In the genomic region with DNA sequence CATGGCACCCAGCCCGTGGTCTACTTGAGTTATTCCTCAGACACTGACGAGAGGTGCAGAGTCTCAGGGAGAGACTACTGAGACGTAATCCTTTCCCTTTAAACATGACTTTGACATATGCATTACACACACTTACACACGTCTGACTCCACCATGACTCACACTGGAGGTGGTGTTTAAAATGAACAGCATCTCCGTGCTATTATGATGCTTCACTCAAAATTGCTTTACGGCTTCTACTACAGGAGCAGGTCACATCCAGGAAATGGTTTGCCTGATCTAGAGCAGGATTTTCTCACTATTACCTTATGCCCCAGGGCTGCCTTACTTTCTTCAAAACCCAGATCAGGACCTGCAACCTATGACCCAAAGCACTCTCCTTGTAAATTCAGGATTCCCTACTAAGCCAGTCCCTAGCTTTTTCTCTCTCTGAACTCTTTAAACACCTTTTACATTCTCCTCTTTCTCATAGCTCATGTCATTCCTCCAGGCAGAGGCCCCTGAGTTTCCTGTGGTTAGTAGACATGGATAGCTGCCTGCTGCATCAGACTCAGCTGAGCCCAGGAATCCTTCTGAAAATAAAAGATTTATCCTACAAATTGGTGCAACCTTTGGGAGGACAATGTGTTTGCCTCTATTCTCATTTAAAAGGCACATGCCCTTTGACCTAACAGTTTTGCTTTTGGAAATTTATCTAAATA, we compare ENCODE assay signal across 11 cellular contexts. TPM values are rescaled to one million over a fixed set of nuclear protein-coding genes. Genes with fewer than 3 reads are reported as not detected.
DNase-seq lines count a peak whose midpoint lies in the region; ATAC-seq, FAIRE-seq and TF ChIP-seq lines count a peak whose summit lies in the region.
"Had no signal": no experiment of that assay in that cellular context is flagged by ENCODE, and none has a peak within 500 bp of the region (broad histone marks: within the 10 kb centered on the region; RNA-seq: fewer than 3 reads in every experiment).

No MANE protein-coding gene starts in this region.

- no peak for FAIRE-seq in HTR-8/SVneo (lab: Jason Lieb, UNC)
- no peak for FAIRE-seq in K562 (lab: Jason Lieb, UNC)
- no peak for FAIRE-seq in frontal cortex (lab: Jason Lieb, UNC)
- FAIRE-seq: G401.6, TTC549 had no signal

- peak overlapping the region; percentile 60 for H3K27ac Mint-ChIP-seq in nephron progenitor cell

- no TSS peak for BruUV-seq in K562 (replicated peaks; lab: Mats Ljungman, UMichigan)

- H3K36me3 Mint-ChIP-seq in nephron progenitor cell (ENCODE audit: low read depth), result peaks cover 33% of the 10 kb centered on the region

- no peaks in the 10 kb centered on the region for H3K9me1 ChIP-seq in K562 (ENCODE audit: control insufficient read depth, insufficient read depth, low read length)

- H3K4me3 ChIP-seq in BJ (ENCODE audit: low read depth, low read length) (no peak overlapping the region), K562 (no peak overlapping the region)

- no peaks in the 10 kb centered on the region for H3K27me3 Mint-ChIP-seq in nephron progenitor cell (ENCODE audit: low read depth, poor library complexity)

- H3K9ac ChIP-seq in K562 (ENCODE audit: insufficient read depth in 1 of 2, low read depth in 2 of 2, low read length in 2 of 2), result no peak overlapping the region

- in situ Hi-C loops in K562 (cut with MboI), result no loop called here

- ATAC-seq in K562 (no peak), GM21526 (IDR thresholded peaks at IDR 0.05; ENCODE audit: low FRiP score, unreplicated experiment) (no peak), GM19467 (IDR thresholded peaks at IDR 0.05; ENCODE audit: unreplicated experiment) (no peak), GM21576 (IDR thresholded peaks at IDR 0.05; ENCODE audit: unreplicated experiment) (no peak)

- H3K27me3 ChIP-seq in BJ (ENCODE audit: control insufficient read depth, insufficient read depth, low read length), result no peaks in the 10 kb centered on the region
- H3K27me3 ChIP-seq in K562 (ENCODE audit: control insufficient read depth in 2 of 2, insufficient read depth in 2 of 2, low read length in 2 of 2), result peaks cover 3 to 18% of the 10 kb centered on the region in 2 experiments; a peak in 4 of 5 replicates

- WGBS in K562 (ENCODE audit: insufficient coverage, low coverage, missing lambda C conversion rate), result 3% methylated on average over 6 of the region's 6 CpGs

- H3K4me2 ChIP-seq in K562 (ENCODE audit: insufficient read depth, low read length), result no peak overlapping the region

- H3K4me1 Mint-ChIP-seq in nephron progenitor cell, result peaks cover 29% of the 10 kb centered on the region

- no peaks in the 10 kb centered on the region for H3K36me3 ChIP-seq in BJ (ENCODE audit: control insufficient read depth, insufficient read depth, low read length)
- no peaks in the 10 kb centered on the region for H3K36me3 ChIP-seq in K562 (ENCODE audit: control insufficient read depth, insufficient read depth, low read length)

- no peak for TF ChIP-seq POLR2A in K562 (conservative IDR thresholded peaks at IDR 0.05)

- peaks cover 3% of the 10 kb centered on the region for H3K9me3 Mint-ChIP-seq in nephron progenitor cell

- TF ChIP-seq CTCF in BJ (IDR thresholded peaks at IDR 0.05; ENCODE audit: insufficient read depth, low read depth, low read length) (no peak), K562 (IDR thresholded peaks at IDR 0.05 in 2 of 3, conservative IDR thresholded peaks at IDR 0.05 in 1 of 3; ENCODE audit: insufficient read depth in 2 of 3, low read depth in 1 of 3, low read length in 3 of 3) (no peak), nephron progenitor cell (IDR thresholded peaks at IDR 0.05) (no peak)

- no peak for TF ChIP-seq EP300 in K562 (IDR thresholded peaks at IDR 0.05; ENCODE audit: low read length)

- DNase-seq in BJ (ENCODE audit: low read depth) (peak; percentile 15), HTR-8/SVneo (ENCODE audit: insufficient read length, low spot score) (peak; percentile 68), K562 (ENCODE audit: extremely low read depth in 1 of 4, low spot score in 3 of 4) (no peak), nephron progenitor cell (no peak), frontal cortex (ENCODE audit: low spot score in 2 of 2) (no peak)
- DNase-seq: cerebellar nuclear complex had no signal

- CTCF ChIA-PET in BJ (lab: Yijun Ruan, JAX), result interaction anchor here (1.5 kb wide), 1 partner anchor 15 kb away, joined by 3 read pairs; no protein-coding TSS in a partner anchor
- CTCF ChIA-PET in K562 (lab: Yijun Ruan, JAX; ENCODE audit: low intra/inter-chr PET ratio), result no interaction called here

- H3K4me3 Mint-ChIP-seq in nephron progenitor cell, result peak overlapping the region; percentile 26

- peaks cover 12% of the 10 kb centered on the region for H4K20me1 ChIP-seq in K562 (replicated peaks; ENCODE audit: control insufficient read depth, insufficient read depth, low read length)

- H3K4me1 ChIP-seq in K562 (replicated peaks in 1 of 2; ENCODE audit: control insufficient read depth in 2 of 2, insufficient read depth in 2 of 2, low read length in 2 of 2), result peaks cover 9 to 18% of the 10 kb centered on the region in 2 experiments; a peak in 4 of 5 replicates

- no peak for TF ChIP-seq RAD21 in K562 (CRISPR knock-in tag; conservative IDR thresholded peaks at IDR 0.05 in 1 of 2, IDR thresholded peaks at IDR 0.05 in 1 of 2)

- H3K27ac ChIP-seq in K562 (ENCODE audit: extremely low read depth, low read depth, low read length), result no peak overlapping the region

- no peak overlapping the region for H2AFZ ChIP-seq in K562 (ENCODE audit: low read depth, low read length)

- H3K79me2 ChIP-seq in K562 (ENCODE audit: control insufficient read depth, insufficient read depth, low read length), result no peaks in the 10 kb centered on the region

- POLR2A ChIA-PET in BJ (lab: Charles Lee) (no interaction called here), K562 (lab: Yijun Ruan, JAX) (no interaction called here)

- intact Hi-C loops in K562 (cut with micrococcal nuclease), result no loop called here

- H3K9me3 ChIP-seq in K562 (replicated peaks; ENCODE audit: control insufficient read depth, insufficient read depth, low read depth, low read length), result no peaks in the 10 kb centered on the region

TF ChIP-seq in K562, 482 proteins besides CTCF, POLR2A, EP300 and RAD21:
- TF ChIP-seq, protein P1, sequence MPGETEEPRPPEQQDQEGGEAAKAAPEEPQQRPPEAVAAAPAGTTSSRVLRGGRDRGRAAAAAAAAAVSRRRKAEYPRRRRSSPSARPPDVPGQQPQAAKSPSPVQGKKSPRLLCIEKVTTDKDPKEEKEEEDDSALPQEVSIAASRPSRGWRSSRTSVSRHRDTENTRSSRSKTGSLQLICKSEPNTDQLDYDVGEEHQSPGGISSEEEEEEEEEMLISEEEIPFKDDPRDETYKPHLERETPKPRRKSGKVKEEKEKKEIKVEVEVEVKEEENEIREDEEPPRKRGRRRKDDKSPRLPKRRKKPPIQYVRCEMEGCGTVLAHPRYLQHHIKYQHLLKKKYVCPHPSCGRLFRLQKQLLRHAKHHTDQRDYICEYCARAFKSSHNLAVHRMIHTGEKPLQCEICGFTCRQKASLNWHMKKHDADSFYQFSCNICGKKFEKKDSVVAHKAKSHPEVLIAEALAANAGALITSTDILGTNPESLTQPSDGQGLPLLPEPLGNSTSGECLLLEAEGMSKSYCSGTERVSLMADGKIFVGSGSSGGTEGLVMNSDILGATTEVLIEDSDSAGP (CRISPR knock-in tag; IDR thresholded peaks at IDR 0.05), result no peak
- peak; percentile 45; the same call in 1 of the 2 replicates for TF ChIP-seq FOSL1 (tag; conservative IDR thresholded peaks at IDR 0.05)

RNA-seq across cellular contexts. Expression of a gene that starts 31.2 kb away (rescaled TPM):
- not detected in 2 replicates for polyA plus RNA-seq in BJ (2011; rRNA removed)
- not detected in 2 replicates for polyA minus RNA-seq in BJ (2011; rRNA and poly(A)+ RNA removed)
- not detected in 2 replicates for total RNA-seq in K562 (2011; cell fraction: chromatin; rRNA removed; ENCODE audit: low replicate concordance)
- not detected in 2 replicates for total RNA-seq in K562 (2011; cell fraction: nucleolus; rRNA removed)
- not detected in 2 replicates for total RNA-seq in K562 (2011; cell fraction: nucleoplasm; rRNA removed)
- not detected in 2 replicates for total RNA-seq in K562 (2014; rRNA removed)
- total RNA-seq in K562 (2014; rRNA removed; fragmentation: Illumina TruSeq; extraction: Trizol), result not detected in 2 replicates
- not detected in 2 replicates for total RNA-seq in K562 (2015; rRNA removed; fragmentation: Illumina TruSeq; extraction: Trizol)
- 0.16 TPM in 1 of 2 replicates, not detected in the other for total RNA-seq in K562 (2021)
- not detected in 2 replicates for polyA plus RNA-seq in K562 (2011; rRNA removed)
- polyA plus RNA-seq in K562 (2011; cell fraction: cytosol; rRNA removed), result 0.01 TPM in 1 of 2 replicates, not detected in the other
- polyA plus RNA-seq in K562 (2011; cell fraction: nucleus; rRNA removed), result not detected in 2 replicates
- polyA plus RNA-seq in K562 (2012), result 0.01 and 0.06 TPM in 2 replicates
- polyA plus RNA-seq in K562 (2014; fragmentation: Illumina TruSeq; extraction: Trizol), result not detected in 2 replicates
- not detected for polyA plus RNA-seq in K562 (2014; fragmentation: Nextera tagmentation; extraction: Ambion mirVana)
- polyA plus RNA-seq in K562 (2014; rRNA removed), result 0.03 TPM in 1 of 2 replicates, not detected in the other
- polyA minus RNA-seq in K562 (2011; rRNA and poly(A)+ RNA removed), result 0.03 and 0.39 TPM in 2 replicates
- not detected in 2 replicates for polyA minus RNA-seq in K562 (2011; cell fraction: cytosol; rRNA and poly(A)+ RNA removed)
- polyA minus RNA-seq in K562 (2011; cell fraction: nucleus; rRNA and poly(A)+ RNA removed), result not detected in 2 replicates
- 9.0 TPM for total RNA-seq in frontal cortex

Comparison
In these comparisons a context has a peak if more than half of its experiments do, and no peak if none do; other contexts are left out.
1. DNase-seq: peak in BJ (single experiment) and HTR-8/SVneo (single experiment); none in K562 (0 of 4), nephron progenitor cell (single experiment) and frontal cortex (0 of 2).